ENCODE assay signal across 24 cellular contexts in genomic region chr12:308511-308910, GRCh38. TPM values are rescaled to one million over a fixed set of nuclear protein-coding genes. Genes with fewer than 3 reads are reported as not detected.
"Had no signal": no experiment of that assay in that cellular context is flagged by ENCODE, and none has a peak within 500 bp of the region (broad histone marks: within the 10 kb centered on the region; RNA-seq: fewer than 3 reads in every experiment).

No MANE protein-coding gene starts in this region.

- H3K27me3 ChIP-seq: Peyer's patch, SJSA1 had no signal

- H3K9me3 ChIP-seq: Peyer's patch, SJSA1 had no signal

- H3K4me3 ChIP-seq: Peyer's patch, SJSA1, SK-N-MC had no signal

- H3K27ac ChIP-seq: Peyer's patch, SJSA1, SK-N-MC had no signal

- ATAC-seq: HepG2, Right ventricle myocardium inferior had no signal

- H3K4me1 ChIP-seq: Peyer's patch had no signal

- DNase-seq: IMR-90, Karpas-422, KG1, MM.1S, NCI-H1092 treated with DMSO at 0.1 percent for 48 hours, NCI-H1436, NCI-H187, NCI-H2029, NCI-H2081 treated with DMSO at 0.1 percent for 48 hours, NCI-H2171, NCI-H226, NCI-H446, NCI-H510A, NCI-H524 treated with DMSO at 0.1 percent for 48 hours, NCI-H69, NCI-H774, Peyer's patch, SIG-M5 had no signal

RNA-seq across cellular contexts. Expression of gene SLC6A13, which starts 45.9 kb away (rescaled TPM):
- total RNA-seq: HT1080, M059J, SJSA1 had no signal
